In the genomic region with DNA sequence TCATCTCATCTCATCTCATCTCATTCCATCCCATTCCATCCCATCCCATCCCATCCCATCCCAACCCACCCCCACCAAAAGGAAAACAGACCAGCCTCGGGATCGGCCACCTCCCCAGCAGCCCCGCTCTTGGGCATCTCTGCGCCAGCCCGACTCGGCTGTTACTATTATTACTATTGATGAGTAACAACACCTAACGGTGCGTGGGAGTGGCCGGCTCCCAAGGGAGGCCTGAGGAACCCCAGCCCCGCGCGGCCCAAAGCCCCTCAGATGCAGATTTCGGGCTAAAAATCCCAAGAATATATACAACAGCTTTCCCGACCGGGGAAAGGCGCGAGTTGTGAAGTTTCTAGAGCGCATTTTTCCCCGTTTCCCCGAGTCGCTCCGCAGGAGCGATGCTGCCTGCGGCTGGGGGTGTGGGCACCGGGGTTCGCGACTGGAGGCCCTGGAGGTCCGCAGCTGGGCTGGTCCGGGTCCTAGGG, we compare ENCODE assay signal across 8 cellular contexts. TPM values are rescaled to one million over a fixed set of nuclear protein-coding genes. Genes with fewer than 3 reads are reported as not detected.
DNase-seq lines count a peak whose midpoint lies in the region; ATAC-seq and TF ChIP-seq lines count a peak whose summit lies in the region.

No MANE protein-coding gene starts in this region.

- H3K36me3 ChIP-seq in mesendoderm (ENCODE audit: control insufficient read depth, insufficient read depth, low read length) (no peaks in the 10 kb centered on the region), stomach (peaks cover 0 to 7% (median 0%) of the 10 kb centered on the region in 4 donors)

- H3K27ac ChIP-seq in RWPE1 (peak overlapping the region; percentile 93), mesendoderm (ENCODE audit: low read depth, low read length) (no peak overlapping the region), stomach (peak overlapping the region; percentile 27 to 88 (median 80))

- peak overlapping the region; percentile 72 for H3K18ac ChIP-seq in mesendoderm (ENCODE audit: low read length)

- H3K4me1 ChIP-seq in mesendoderm (ENCODE audit: control insufficient read depth, low read depth, low read length) = peaks cover 2% of the 10 kb centered on the region
- peaks cover 13 to 45% (median 34%) of the 10 kb centered on the region in 4 donors for H3K4me1 ChIP-seq in stomach

- TF ChIP-seq CTCF in RWPE1 (conservative IDR thresholded peaks at IDR 0.05; ENCODE audit: low read depth) (no peak), chondrocyte (IDR thresholded peaks at IDR 0.05) (no peak), stomach (IDR thresholded peaks at IDR 0.05) (no peak)

- no peaks in the 10 kb centered on the region for H3K9me3 Mint-ChIP-seq in chondrocyte (ENCODE audit: low read depth)

- H3K4ac ChIP-seq in mesendoderm (ENCODE audit: low read depth, low read length) = peak overlapping the region; percentile 64

- H3K9me3 ChIP-seq in stomach = no peaks in the 10 kb centered on the region

- intact Hi-C loops in stomach (cut with DNase I; ENCODE audit: low total_unique reads) = no loop called here

- peaks cover 3% of the 10 kb centered on the region for H3K36me3 Mint-ChIP-seq in chondrocyte (ENCODE audit: low read depth)

- H3K27me3 ChIP-seq in mesendoderm (ENCODE audit: insufficient read depth, low read length, poor library complexity) (no peaks in the 10 kb centered on the region), stomach (no peaks in the 10 kb centered on the region)

- peak overlapping the region; percentile 51 for H3K4me2 ChIP-seq in mesendoderm (ENCODE audit: low read length)

- CTCF ChIA-PET in RWPE1 (lab: Yijun Ruan, JAX) = interaction anchor here (0.7 kb wide), 1 partner anchor 60 kb away, joined by 3 read pairs; no protein-coding TSS in a partner anchor

- peaks cover 8% of the 10 kb centered on the region for H3K79me1 ChIP-seq in mesendoderm (ENCODE audit: low read length)

- POLR2A ChIA-PET in RWPE1 (lab: Yijun Ruan, JAX; ENCODE audit: low non-redundant PET) = no interaction called here

- TF ChIP-seq POLR2A in stomach (IDR thresholded peaks at IDR 0.05) = no peak

- no peak overlapping the region for H4K5ac ChIP-seq in mesendoderm (ENCODE audit: low read length)

- peaks cover 59% of the 10 kb centered on the region for H3K4me1 Mint-ChIP-seq in chondrocyte (ENCODE audit: low read depth)

- peak overlapping the region; percentile 86 for H3K56ac ChIP-seq in mesendoderm (ENCODE audit: low read length)

- H3K4me3 ChIP-seq in mesendoderm (ENCODE audit: low read length) = peak overlapping the region; percentile 82
- peak overlapping the region; percentile 78 to 94 (median 92) for H3K4me3 ChIP-seq in stomach

- peaks cover 14% of the 10 kb centered on the region for H3K79me2 ChIP-seq in mesendoderm (ENCODE audit: control insufficient read depth, insufficient read depth, low read length)

- ATAC-seq in HG02884 (IDR thresholded peaks at IDR 0.05; ENCODE audit: unreplicated experiment) = peak; percentile 39

- H3K27me3 Mint-ChIP-seq in chondrocyte (ENCODE audit: low read depth) = no peaks in the 10 kb centered on the region

- DNase-seq in activated effector memory CD4-positive, alpha-beta T cell treated with anti-CD3 and anti-CD28 coated beads, Interleukin-2, amount 50 U/mL, for 16 hours = peak; percentile 74
- DNase-seq in activated effector memory CD4-positive, alpha-beta T cell treated with Interleukin-2 at 50 U/mL for 16 hours = no peak
- DNase-seq in RWPE1 (ENCODE audit: low spot score) (peak; percentile 57), chondrocyte (ENCODE audit: low spot score) (no peak), mesendoderm (peak; percentile 28), stomach (no peak), NOMO-1 (lab: John Stamatoyannopoulos, UW; ENCODE audit: unreplicated experiment in 2 of 2) (no peak)

- H4K8ac ChIP-seq in mesendoderm (ENCODE audit: low read depth, low read length) = no peak overlapping the region

- TF ChIP-seq EP300 in stomach (IDR thresholded peaks at IDR 0.05) = no peak

- H2BK5ac ChIP-seq in mesendoderm (ENCODE audit: low read length) = no peak overlapping the region

- peak overlapping the region; percentile 72 for H3K27ac Mint-ChIP-seq in chondrocyte (ENCODE audit: unreplicated experiment)

- H2BK15ac ChIP-seq in mesendoderm (replicated peaks; ENCODE audit: low read depth) = no peak overlapping the region

- H3K23ac ChIP-seq in mesendoderm (ENCODE audit: low read length) = no peak overlapping the region

- peak overlapping the region; percentile 87 for H3K4me3 Mint-ChIP-seq in chondrocyte (ENCODE audit: unreplicated experiment)

- H3K9ac ChIP-seq in mesendoderm (ENCODE audit: low read length) = peak overlapping the region; percentile 81

- H2BK120ac ChIP-seq in mesendoderm (ENCODE audit: low read depth, low read length) = no peak overlapping the region

- no CpG with 5 or more reads among the region's 29 CpGs for WGBS in mesendoderm (ENCODE audit: extremely low coverage, insufficient coverage, low lambda C conversion rate)
- 0 to 2% (median 1%) methylated on average over 16 to 29 of the region's 29 CpGs for WGBS in stomach, 5 donors

- H2AK5ac ChIP-seq in mesendoderm (ENCODE audit: low read length) = no peak overlapping the region

RNA-seq across cellular contexts. Expression of a gene that starts 0.6 kb away (rescaled TPM):
- total RNA-seq in chondrocyte (24.0 to 26.2 TPM (median 25.3 TPM) in 3 replicates), stomach (10 to 100 TPM in 3 of 5 donors, 1 to 10 TPM in 2; 7.6 to 42.9 (median 13.6) TPM)
- polyA plus RNA-seq in mesendoderm (2013, experiment 1 of 2) = 3.4 TPM
- 3.0 TPM for polyA plus RNA-seq in mesendoderm (2013, experiment 2 of 2)
- polyA plus RNA-seq in stomach = 1 to 10 TPM in 1 of 3 donors, under 1 TPM in 2; 0.76 to 3.5 (median 0.81) TPM

Comparison
In these comparisons a context has a peak if more than half of its experiments do, and no peak if none do; other contexts are left out.
1. DNase-seq: peak in activated effector memory CD4-positive, alpha-beta T cell treated with anti-CD3 and anti-CD28 coated beads, Interleukin-2, amount 50 U/mL, for 16 hours (single experiment), RWPE1 (single experiment) and mesendoderm (single experiment); none in activated effector memory CD4-positive, alpha-beta T cell treated with Interleukin-2 at 50 U/mL for 16 hours (single experiment), chondrocyte (single experiment), stomach (single experiment) and NOMO-1 (0 of 2).